32 cellular contexts compared by ENCODE assay signal in the genomic region with DNA sequence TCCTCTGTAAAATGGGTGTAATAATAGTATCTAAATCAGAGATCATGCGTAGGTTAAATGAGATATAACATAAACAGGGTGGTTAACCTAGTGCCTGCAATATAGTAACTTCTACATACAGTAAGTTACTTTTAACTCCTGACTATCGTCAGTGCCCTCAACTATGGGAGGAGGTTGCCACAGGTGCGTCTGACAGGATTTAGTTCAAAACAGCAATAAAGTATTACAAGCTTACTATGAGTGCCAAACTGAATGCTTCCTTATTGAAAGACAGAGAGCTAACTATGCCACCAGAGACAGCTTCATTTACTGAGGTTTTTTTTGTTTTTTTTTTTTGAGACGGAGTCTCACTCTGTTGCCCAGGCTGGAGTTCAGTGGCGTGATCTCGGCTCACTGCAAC.
"Had no signal": no experiment of that assay in that cellular context is flagged by ENCODE, and none has a peak within 500 bp of the region (broad histone marks: within the 10 kb centered on the region; RNA-seq: fewer than 3 reads in every experiment).

No MANE protein-coding gene starts in this region.

- DNase-seq: activated CD4-positive, alpha-beta memory T cell treated with anti-CD3 and anti-CD28 coated beads, Interleukin-2, amount 10 ng/mL, durations not matched to agents 7 days and 5 days; activated CD4-positive, alpha-beta T cell treated with anti-CD3 and anti-CD28 coated beads for 1 hour; activated CD4-positive, alpha-beta T cell treated with anti-CD3 and anti-CD28 coated beads for 4 hours; activated CD4-positive, alpha-beta T cell treated with anti-CD3 and anti-CD28 coated beads, Interleukin-2, amount 10 ng/mL, durations not matched to agents 7 days and 5 days; activated CD4-positive, alpha-beta T cell treated with anti-CD3 and anti-CD28 coated beads, Interleukin-2, amount 50 U/mL, for 4 hours; activated CD8-positive, alpha-beta memory T cell treated with anti-CD3 and anti-CD28 coated beads, Interleukin-2, amount 50 U/mL, for 48 hours; activated gamma-delta T cell; activated naive CD4-positive, alpha-beta T cell; activated naive CD4-positive, alpha-beta T cell treated with anti-CD3 and anti-CD28 coated beads, Interleukin-2, amount 10 ng/mL, durations not matched to agents 7 days and 5 days; activated naive CD8-positive, alpha-beta T cell treated with anti-CD3 and anti-CD28 coated beads, Interleukin-2, amount 10 ng/mL, durations not matched to agents 7 days and 5 days; activated T-cell treated with anti-CD3 and anti-CD28 coated beads for 4 hours; activated T-cell treated with anti-CD3 and anti-CD28 coated beads, Interleukin-2, amount 50 U/mL, for 24 hours; activated T-cell treated with anti-CD3 and anti-CD28 coated beads, Interleukin-2, amount 50 U/mL, for 72 hours; central memory CD4-positive, alpha-beta T cell; cerebellar nuclear complex; dorsolateral prefrontal cortex; effector memory CD8-positive, alpha-beta T cell; erythroblast; esophagus squamous epithelium; foreskin melanocyte; head of caudate nucleus; T-helper 1 cell; T-helper 17 cell had no signal

- H3K9me3 ChIP-seq: ascending aorta, breast epithelium, esophagus squamous epithelium had no signal

- H3K4me1 ChIP-seq: breast epithelium had no signal

- H3K4me3 ChIP-seq: ascending aorta, breast epithelium, cardiac muscle cell, coronary artery, dorsolateral prefrontal cortex, esophagus squamous epithelium had no signal

- H3K27ac ChIP-seq: ascending aorta, breast epithelium, cardiac muscle cell, coronary artery, dorsolateral prefrontal cortex had no signal

- H3K27ac Mint-ChIP-seq: activated CD4-positive, alpha-beta memory T cell treated with anti-CD3 and anti-CD28 coated beads, Interleukin-2, amount 10 ng/mL, durations not matched to agents 7 days and 5 days; activated CD4-positive, alpha-beta T cell treated with anti-CD3 and anti-CD28 coated beads, Interleukin-2, amount 10 ng/mL, durations not matched to agents 7 days and 5 days; activated naive CD4-positive, alpha-beta T cell treated with anti-CD3 and anti-CD28 coated beads, Interleukin-2, amount 10 ng/mL, durations not matched to agents 7 days and 5 days; activated naive CD4-positive, alpha-beta T cell treated with anti-CD3 and anti-CD28 coated beads, Interleukin-2, amount 50 U/mL, for 72 hours; activated naive CD8-positive, alpha-beta T cell treated with anti-CD3 and anti-CD28 coated beads, Interleukin-2, amount 10 ng/mL, durations not matched to agents 7 days and 5 days; activated T-cell treated with anti-CD3 and anti-CD28 coated beads, Interleukin-2, amount 50 U/mL, for 24 hours; activated T-cell treated with anti-CD3 and anti-CD28 coated beads, Interleukin-2, amount 50 U/mL, for 72 hours; dendritic cell treated with granulocyte-macrophage colony-stimulating factor and Interleukin-4, amounts not matched to agents 40 ng/mL and 50 ng/mL, for 4 days; effector memory CD8-positive, alpha-beta T cell; T-helper 17 cell; T-helper 2 cell treated with Interferon-gamma antibody and Interleukin-4, amounts not matched to agents 5 μg/mL and 100 μg/mL, for 36 hours; WTC11 had no signal

- H3K36me3 Mint-ChIP-seq: activated naive CD4-positive, alpha-beta T cell treated with anti-CD3 and anti-CD28 coated beads, Interleukin-2, amount 10 ng/mL, durations not matched to agents 7 days and 5 days; activated naive CD4-positive, alpha-beta T cell treated with anti-CD3 and anti-CD28 coated beads, Interleukin-2, amount 50 U/mL, for 72 hours; activated naive CD8-positive, alpha-beta T cell treated with anti-CD3 and anti-CD28 coated beads, Interleukin-2, amount 10 ng/mL, durations not matched to agents 7 days and 5 days; brain; WTC11 had no signal

- H3K27me3 Mint-ChIP-seq: activated CD4-positive, alpha-beta memory T cell treated with anti-CD3 and anti-CD28 coated beads, Interleukin-2, amount 10 ng/mL, durations not matched to agents 7 days and 5 days; activated CD4-positive, alpha-beta T cell treated with anti-CD3 and anti-CD28 coated beads, Interleukin-2, amount 10 ng/mL, durations not matched to agents 7 days and 5 days; activated naive CD4-positive, alpha-beta T cell treated with anti-CD3 and anti-CD28 coated beads, Interleukin-2, amount 10 ng/mL, durations not matched to agents 7 days and 5 days; activated naive CD8-positive, alpha-beta T cell treated with anti-CD3 and anti-CD28 coated beads, Interleukin-2, amount 10 ng/mL, durations not matched to agents 7 days and 5 days; activated T-cell treated with anti-CD3 and anti-CD28 coated beads, Interleukin-2, amount 50 U/mL, for 24 hours; brain; dendritic cell treated with granulocyte-macrophage colony-stimulating factor and Interleukin-4, amounts not matched to agents 40 ng/mL and 50 ng/mL, for 4 days had no signal

- ATAC-seq: activated naive CD4-positive, alpha-beta T cell treated with anti-CD3 and anti-CD28 coated beads, Interleukin-2, amount 50 U/mL, for 72 hours; activated T-cell treated with anti-CD3 and anti-CD28 coated beads, Interleukin-2, amount 50 U/mL, for 72 hours; effector memory CD8-positive, alpha-beta T cell; T-helper 17 cell; WTC11 had no signal

- H3K4me3 Mint-ChIP-seq: activated CD4-positive, alpha-beta memory T cell treated with anti-CD3 and anti-CD28 coated beads, Interleukin-2, amount 10 ng/mL, durations not matched to agents 7 days and 5 days; activated CD4-positive, alpha-beta T cell treated with anti-CD3 and anti-CD28 coated beads, Interleukin-2, amount 10 ng/mL, durations not matched to agents 7 days and 5 days; activated naive CD4-positive, alpha-beta T cell treated with anti-CD3 and anti-CD28 coated beads, Interleukin-2, amount 10 ng/mL, durations not matched to agents 7 days and 5 days; activated naive CD8-positive, alpha-beta T cell treated with anti-CD3 and anti-CD28 coated beads, Interleukin-2, amount 10 ng/mL, durations not matched to agents 7 days and 5 days; activated T-cell treated with anti-CD3 and anti-CD28 coated beads, Interleukin-2, amount 50 U/mL, for 24 hours; activated T-cell treated with anti-CD3 and anti-CD28 coated beads, Interleukin-2, amount 50 U/mL, for 72 hours; brain; dendritic cell treated with granulocyte-macrophage colony-stimulating factor and Interleukin-4, amounts not matched to agents 40 ng/mL and 50 ng/mL, for 4 days; effector memory CD8-positive, alpha-beta T cell; T-helper 17 cell; T-helper 2 cell treated with Interferon-gamma antibody and Interleukin-4, amounts not matched to agents 5 μg/mL and 100 μg/mL, for 36 hours; WTC11 had no signal

- H3K27me3 ChIP-seq: ascending aorta, breast epithelium, cardiac muscle cell, dorsolateral prefrontal cortex, esophagus squamous epithelium had no signal

- H3K4me1 Mint-ChIP-seq: activated CD4-positive, alpha-beta memory T cell treated with anti-CD3 and anti-CD28 coated beads, Interleukin-2, amount 10 ng/mL, durations not matched to agents 7 days and 5 days; activated CD4-positive, alpha-beta T cell treated with anti-CD3 and anti-CD28 coated beads, Interleukin-2, amount 10 ng/mL, durations not matched to agents 7 days and 5 days; activated naive CD4-positive, alpha-beta T cell treated with anti-CD3 and anti-CD28 coated beads, Interleukin-2, amount 10 ng/mL, durations not matched to agents 7 days and 5 days; activated naive CD8-positive, alpha-beta T cell treated with anti-CD3 and anti-CD28 coated beads, Interleukin-2, amount 10 ng/mL, durations not matched to agents 7 days and 5 days; T-helper 17 cell; WTC11 had no signal

- H3K36me3 ChIP-seq: ascending aorta, breast epithelium, cardiac muscle cell, esophagus squamous epithelium had no signal

- H3K9me3 Mint-ChIP-seq: activated CD4-positive, alpha-beta memory T cell treated with anti-CD3 and anti-CD28 coated beads, Interleukin-2, amount 10 ng/mL, durations not matched to agents 7 days and 5 days; activated CD4-positive, alpha-beta T cell treated with anti-CD3 and anti-CD28 coated beads, Interleukin-2, amount 10 ng/mL, durations not matched to agents 7 days and 5 days; activated naive CD4-positive, alpha-beta T cell treated with anti-CD3 and anti-CD28 coated beads, Interleukin-2, amount 10 ng/mL, durations not matched to agents 7 days and 5 days; activated naive CD4-positive, alpha-beta T cell treated with anti-CD3 and anti-CD28 coated beads, Interleukin-2, amount 50 U/mL, for 72 hours; activated naive CD8-positive, alpha-beta T cell treated with anti-CD3 and anti-CD28 coated beads, Interleukin-2, amount 10 ng/mL, durations not matched to agents 7 days and 5 days; activated T-cell treated with anti-CD3 and anti-CD28 coated beads, Interleukin-2, amount 50 U/mL, for 24 hours; activated T-cell treated with anti-CD3 and anti-CD28 coated beads, Interleukin-2, amount 50 U/mL, for 72 hours; brain; dendritic cell treated with granulocyte-macrophage colony-stimulating factor and Interleukin-4, amounts not matched to agents 40 ng/mL and 50 ng/mL, for 4 days; effector memory CD8-positive, alpha-beta T cell; T-helper 2 cell treated with Interferon-gamma antibody and Interleukin-4, amounts not matched to agents 5 μg/mL and 100 μg/mL, for 36 hours; WTC11 had no signal
